In the genomic region with DNA sequence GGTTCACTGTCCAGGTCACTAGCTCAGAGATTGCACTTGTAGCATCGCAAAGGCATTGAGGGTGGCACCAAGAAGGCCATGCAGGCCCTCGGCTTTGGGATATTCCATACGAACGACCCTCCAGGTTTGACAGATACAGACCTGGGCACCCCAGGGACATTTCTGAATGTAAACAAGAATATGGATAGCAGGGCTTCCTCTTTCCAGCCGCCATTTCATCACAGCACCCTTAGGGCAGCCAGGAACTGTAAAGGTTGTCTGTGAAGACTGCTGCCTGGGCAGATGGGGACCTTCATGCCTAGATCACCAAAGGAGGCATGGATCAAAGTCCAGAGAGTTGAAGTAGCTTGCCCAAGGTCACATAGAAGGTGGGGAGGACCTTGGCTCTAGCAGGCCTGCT, we compare ENCODE assay signal across 14 cellular contexts.
DNase-seq lines count a peak whose midpoint lies in the region; ATAC-seq and TF ChIP-seq lines count a peak whose summit lies in the region.
"Had no signal": no experiment of that assay in that cellular context is flagged by ENCODE, and none has a peak within 500 bp of the region (broad histone marks: within the 10 kb centered on the region; RNA-seq: fewer than 3 reads in every experiment).

No MANE protein-coding gene starts in this region.

- H2BK12ac ChIP-seq in mesenchymal stem cell (ENCODE audit: low read length in 2 of 2): peak overlapping the region; percentile 21 to 28

- peak overlapping the region; percentile 11 for H4K91ac ChIP-seq in mesenchymal stem cell (ENCODE audit: low read length)

- no peak overlapping the region for H3K4me2 ChIP-seq in mesenchymal stem cell (ENCODE audit: low read length, poor library complexity, severe bottlenecking)

- H3K27me3 ChIP-seq in mesenchymal stem cell (ENCODE audit: control insufficient read depth in 1 of 2, insufficient read depth in 1 of 2, low read length in 2 of 2): no peaks in the 10 kb centered on the region

- H3K36me3 ChIP-seq in mesenchymal stem cell (ENCODE audit: control insufficient read depth in 1 of 2, insufficient read depth in 2 of 2, low read depth in 1 of 2, low read length in 2 of 2): no peaks in the 10 kb centered on the region

- peak overlapping the region; percentile 27 for H3K4me3 Mint-ChIP-seq in natural killer cell treated with Interleukin-12 subunit alpha and Interleukin-12 subunit beta and Interleukin-15 and Interleukin-18, amount 100 ng/mL, for 72 hours
- no peak overlapping the region for H3K4me3 Mint-ChIP-seq in natural killer cell
- no peak overlapping the region for H3K4me3 Mint-ChIP-seq in endothelial cell (ENCODE audit: unreplicated experiment)
- H3K4me3 Mint-ChIP-seq: CD14-positive monocyte; CD8-positive, alpha-beta T cell; HFFc6 had no signal

- no peak overlapping the region for H3K23ac ChIP-seq in mesenchymal stem cell (ENCODE audit: low read length in 2 of 2)

- H2AFZ ChIP-seq in mesenchymal stem cell (ENCODE audit: low read depth, low read length): no peak overlapping the region

- peak; percentile 19 for DNase-seq in DMS 273 (lab: John Stamatoyannopoulos, UW; ENCODE audit: unreplicated experiment)
- no peak for DNase-seq in DMS 273 treated with DMSO at 0.1 percent for 48 hours (lab: John Stamatoyannopoulos, UW)
- no peak for DNase-seq in natural killer cell treated with Interleukin-12 subunit alpha and Interleukin-12 subunit beta and Interleukin-15 and Interleukin-18, amount 100 ng/mL, for 72 hours (ENCODE audit: low spot score)
- no peak for DNase-seq in natural killer cell
- no peak for DNase-seq in mesenchymal stem cell
- no peak for DNase-seq in NK-92 treated with Interleukin-12 subunit alpha and Interleukin-12 subunit beta, amount 100 ng/mL, for 24 hours (lab: John Stamatoyannopoulos, UW)
- no peak for DNase-seq in endothelial cell (ENCODE audit: low spot score)
- DNase-seq in NCI-H748 (lab: John Stamatoyannopoulos, UW; ENCODE audit: unreplicated experiment): no peak
- DNase-seq: CD8-positive, alpha-beta T cell; COR-L47; HCEC 1CT; HFFc6 had no signal

- peak overlapping the region in 1 of 2 donors; percentile 80 for H3K27ac Mint-ChIP-seq in natural killer cell treated with Interleukin-12 subunit alpha and Interleukin-12 subunit beta and Interleukin-15 and Interleukin-18, amount 100 ng/mL, for 72 hours
- H3K27ac Mint-ChIP-seq in natural killer cell: no peak overlapping the region
- H3K27ac Mint-ChIP-seq in endothelial cell (ENCODE audit: unreplicated experiment): no peak overlapping the region
- H3K27ac Mint-ChIP-seq: CD14-positive monocyte; CD8-positive, alpha-beta T cell; HFFc6 had no signal

- peaks cover 48 to 53% of the 10 kb centered on the region in 2 donors for H3K4me1 Mint-ChIP-seq in natural killer cell treated with Interleukin-12 subunit alpha and Interleukin-12 subunit beta and Interleukin-15 and Interleukin-18, amount 100 ng/mL, for 72 hours (ENCODE audit: low read depth in 2 of 2)
- H3K4me1 Mint-ChIP-seq in natural killer cell (peaks cover 44 to 51% of the 10 kb centered on the region in 2 donors), endothelial cell (ENCODE audit: unreplicated experiment) (peaks cover 35% of the 10 kb centered on the region)

- WGBS in mesenchymal stem cell: 95% methylated on average over 5 of the region's 5 CpGs

- H3K27ac ChIP-seq in mesenchymal stem cell (ENCODE audit: low read length, poor library complexity, severe bottlenecking): no peak overlapping the region
- H3K27ac ChIP-seq: 22Rv1 had no signal

- no peak for TF ChIP-seq CTCF in natural killer cell (IDR thresholded peaks at IDR 0.05)
- no peak for TF ChIP-seq CTCF in endothelial cell (IDR thresholded peaks at IDR 0.05; ENCODE audit: unreplicated experiment)

- no peak overlapping the region for H4K8ac ChIP-seq in mesenchymal stem cell (ENCODE audit: low read length)

- intact Hi-C loops in natural killer cell (cut with micrococcal nuclease): no loop called here

- H3K14ac ChIP-seq in mesenchymal stem cell (ENCODE audit: low read length in 2 of 2): no peak overlapping the region

- H3K4me1 ChIP-seq in mesenchymal stem cell (ENCODE audit: control insufficient read depth, insufficient read depth, low read depth, low read length): peaks cover 18% of the 10 kb centered on the region

- no peak overlapping the region for H2BK5ac ChIP-seq in mesenchymal stem cell (ENCODE audit: low read depth, low read length, poor library complexity, severe bottlenecking)

- H2BK15ac ChIP-seq in mesenchymal stem cell (ENCODE audit: low read depth, poor library complexity, severe bottlenecking): no peak overlapping the region

- no peaks in the 10 kb centered on the region for H3K9me3 Mint-ChIP-seq in natural killer cell treated with Interleukin-12 subunit alpha and Interleukin-12 subunit beta and Interleukin-15 and Interleukin-18, amount 100 ng/mL, for 72 hours
- no peaks in the 10 kb centered on the region for H3K9me3 Mint-ChIP-seq in natural killer cell
- H3K9me3 Mint-ChIP-seq in endothelial cell (ENCODE audit: unreplicated experiment): no peaks in the 10 kb centered on the region
- H3K9me3 Mint-ChIP-seq: CD8-positive, alpha-beta T cell; HFFc6 had no signal

- no peak for ATAC-seq in natural killer cell treated with Interleukin-12 subunit alpha and Interleukin-12 subunit beta and Interleukin-15 and Interleukin-18, amount 100 ng/mL, for 72 hours
- ATAC-seq in natural killer cell: no peak
- ATAC-seq: CD8-positive, alpha-beta T cell had no signal

- no peak overlapping the region for H2AK5ac ChIP-seq in mesenchymal stem cell (ENCODE audit: low read length, severe bottlenecking)

- peaks cover 25 to 37% of the 10 kb centered on the region in 2 donors for H3K27me3 Mint-ChIP-seq in natural killer cell treated with Interleukin-12 subunit alpha and Interleukin-12 subunit beta and Interleukin-15 and Interleukin-18, amount 100 ng/mL, for 72 hours
- H3K27me3 Mint-ChIP-seq in natural killer cell (ENCODE audit: low read depth in 2 of 2) (peaks cover 53% of the 10 kb centered on the region in 2 donors), endothelial cell (ENCODE audit: unreplicated experiment) (no peaks in the 10 kb centered on the region)

- H3K4me3 ChIP-seq in mesenchymal stem cell (ENCODE audit: insufficient read depth in 1 of 2, low read depth in 1 of 2, low read length in 2 of 2): no peak overlapping the region

- H3K18ac ChIP-seq in mesenchymal stem cell (ENCODE audit: low read depth in 1 of 2, low read length in 2 of 2): peak overlapping the region; percentile 13 to 76

- no peak overlapping the region for H3K9ac ChIP-seq in mesenchymal stem cell (ENCODE audit: low read length)

- no peaks in the 10 kb centered on the region for H3K9me3 ChIP-seq in mesenchymal stem cell (ENCODE audit: control insufficient read depth, low read length)

- no peak overlapping the region for H2BK120ac ChIP-seq in mesenchymal stem cell (ENCODE audit: low read depth, low read length)

- H3K79me1 ChIP-seq in mesenchymal stem cell (replicated peaks; ENCODE audit: low read length, poor library complexity, severe bottlenecking): no peaks in the 10 kb centered on the region

- H3K36me3 Mint-ChIP-seq in natural killer cell treated with Interleukin-12 subunit alpha and Interleukin-12 subunit beta and Interleukin-15 and Interleukin-18, amount 100 ng/mL, for 72 hours: no peaks in the 10 kb centered on the region
- peaks cover 6% of the 10 kb centered on the region for H3K36me3 Mint-ChIP-seq in natural killer cell
- no peaks in the 10 kb centered on the region for H3K36me3 Mint-ChIP-seq in endothelial cell (ENCODE audit: low read depth, unreplicated experiment)
- H3K36me3 Mint-ChIP-seq: CD14-positive monocyte; CD8-positive, alpha-beta T cell had no signal

- peak overlapping the region in 1 of 2 experiments; percentile 24 for H3K4ac ChIP-seq in mesenchymal stem cell (ENCODE audit: low read depth in 1 of 2, low read length in 2 of 2)
